ENCODE assay signal across 29 cellular contexts in genomic region chr4:141233673-141234072, GRCh38.
"Had no signal": no experiment of that assay in that cellular context is flagged by ENCODE, and none has a peak within 500 bp of the region (broad histone marks: within the 10 kb centered on the region; RNA-seq: fewer than 3 reads in every experiment).

No MANE protein-coding gene starts in this region.

- H3K9me3 Mint-ChIP-seq: mesothelial cell of epicardium; nephron progenitor cell; stimulated activated memory B cell treated with anti-CD40 and anti-IgM and Interleukin-4, amounts not matched to agents 10 μg/mL and 1 μg/mL and 100 μg/mL, for 72 hours; type B pancreatic cell had no signal

- FAIRE-seq: colon, islet of Langerhans had no signal

- H3K36me3 ChIP-seq: ovary had no signal

- H3K4me1 ChIP-seq: esophagus muscularis mucosa, heart right ventricle, left lung, psoas muscle, sigmoid colon, testis, tibial artery had no signal

- H3K27ac ChIP-seq: dorsolateral prefrontal cortex, esophagus muscularis mucosa, heart right ventricle, left lung, ovary, psoas muscle, sigmoid colon, testis, tibial artery had no signal

- H3K4me3 ChIP-seq: dorsolateral prefrontal cortex, esophagus muscularis mucosa, heart right ventricle, left lung, ovary, psoas muscle, sigmoid colon, testis, tibial artery had no signal

- H3K27ac Mint-ChIP-seq: mesothelial cell of epicardium; nephron progenitor cell; stimulated activated memory B cell treated with anti-CD40 and anti-IgM and Interleukin-4, amounts not matched to agents 10 μg/mL and 1 μg/mL and 100 μg/mL, for 72 hours; type B pancreatic cell had no signal

- H3K9me3 ChIP-seq: esophagus muscularis mucosa, heart right ventricle, left lung, ovary, psoas muscle, sigmoid colon, testis, tibial artery had no signal

- ATAC-seq: heart right ventricle; left cardiac atrium; left lung; naive thymus-derived CD4-positive, alpha-beta T cell; psoas muscle; right cardiac atrium; stimulated activated memory B cell treated with anti-CD40 and anti-IgM and Interleukin-4, amounts not matched to agents 10 μg/mL and 1 μg/mL and 100 μg/mL, for 72 hours; stimulated activated naive CD8-positive, alpha-beta T cell treated with anti-CD3 and anti-CD28 coated beads, Interleukin-15, Interleukin-2, amounts not matched to agents 100 U/mL and 50 U/mL, for 24 hours had no signal

- H3K27me3 Mint-ChIP-seq: naive thymus-derived CD4-positive, alpha-beta T cell; stimulated activated memory B cell treated with anti-CD40 and anti-IgM and Interleukin-4, amounts not matched to agents 10 μg/mL and 1 μg/mL and 100 μg/mL, for 72 hours; type B pancreatic cell had no signal

- DNase-seq: dorsolateral prefrontal cortex; effector CD4-positive, alpha-beta T cell; foreskin melanocyte; glutamatergic neuron; heart right ventricle; hippocampal formation; left cardiac atrium; left lung; mesenchymal stem cell; naive thymus-derived CD4-positive, alpha-beta T cell; nephron progenitor cell; nucleus accumbens; ovary; posterior cingulate gyrus; psoas muscle; right cardiac atrium; sigmoid colon; stimulated activated CD4-positive, alpha-beta T cell treated with anti-CD3 and anti-CD28 coated beads, Interleukin-2, amount 100 ng/mL, for 24 hours; stimulated activated CD4-positive, alpha-beta T cell treated with anti-CD3 and anti-CD28 coated beads, Interleukin-4, amount 100 ng/mL, for 24 hours; stimulated activated naive CD8-positive, alpha-beta T cell treated with anti-CD3 and anti-CD28 coated beads, Interleukin-15, Interleukin-2, amounts not matched to agents 100 U/mL and 50 U/mL, for 24 hours; substantia nigra; testis; tibial artery had no signal

- H3K4me3 Mint-ChIP-seq: mesothelial cell of epicardium; naive thymus-derived CD4-positive, alpha-beta T cell; nephron progenitor cell; stimulated activated memory B cell treated with anti-CD40 and anti-IgM and Interleukin-4, amounts not matched to agents 10 μg/mL and 1 μg/mL and 100 μg/mL, for 72 hours; type B pancreatic cell had no signal

- H3K4me1 Mint-ChIP-seq: mesothelial cell of epicardium, nephron progenitor cell had no signal

- H3K27me3 ChIP-seq: dorsolateral prefrontal cortex, esophagus muscularis mucosa, heart right ventricle, left lung, ovary, sigmoid colon, testis, tibial artery had no signal
